ENCODE assay signal across 9 cellular contexts in the genomic region with DNA sequence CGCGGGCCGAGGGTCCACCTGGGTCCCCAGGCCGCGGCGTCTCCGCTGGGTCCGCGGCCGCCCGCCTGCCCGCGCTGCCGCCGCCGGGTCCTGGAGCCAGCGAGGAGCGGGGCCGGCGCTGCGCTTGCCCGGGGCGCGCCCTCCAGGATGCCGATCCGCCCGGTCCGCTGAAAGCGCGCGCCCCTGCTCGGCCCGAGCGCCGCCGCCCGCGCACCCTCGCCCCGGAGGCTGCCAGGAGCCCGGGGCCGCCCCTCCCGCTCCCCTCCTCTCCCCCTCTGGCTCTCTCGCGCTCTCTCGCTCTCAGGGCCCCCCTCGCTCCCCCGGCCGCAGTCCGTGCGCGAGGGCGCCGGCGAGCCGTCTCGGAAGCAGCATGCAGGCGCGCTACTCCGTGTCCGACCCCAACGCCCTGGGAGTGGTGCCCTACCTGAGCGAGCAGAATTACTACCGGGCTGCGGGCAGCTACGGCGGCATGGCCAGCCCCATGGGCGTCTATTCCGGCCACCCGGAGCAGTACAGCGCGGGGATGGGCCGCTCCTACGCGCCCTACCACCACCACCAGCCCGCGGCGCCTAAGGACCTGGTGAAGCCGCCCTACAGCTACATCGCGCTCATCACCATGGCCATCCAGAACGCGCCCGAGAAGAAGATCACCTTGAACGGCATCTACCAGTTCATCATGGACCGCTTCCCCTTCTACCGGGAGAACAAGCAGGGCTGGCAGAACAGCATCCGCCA. TPM values are rescaled to one million over a fixed set of nuclear protein-coding genes. Genes with fewer than 3 reads are reported as not detected.
DNase-seq lines count a peak whose midpoint lies in the region; ATAC-seq and TF ChIP-seq lines count a peak whose summit lies in the region.
"Had no signal": no experiment of that assay in that cellular context is flagged by ENCODE, and none has a peak within 500 bp of the region (broad histone marks: within the 10 kb centered on the region; RNA-seq: fewer than 3 reads in every experiment).

No MANE protein-coding gene starts in this region.

- no peak for TF ChIP-seq RAD21 in IMR-90 (IDR thresholded peaks at IDR 0.05; ENCODE audit: low read length)

- peak overlapping the region; percentile 45; the same call in 1 of the 2 replicates for H4K91ac ChIP-seq in IMR-90 (ENCODE audit: insufficient read depth, low read depth, low read length)

- ATAC-seq in IMR-90 (ENCODE audit: low read depth) (peak; percentile 56), HG03520 (IDR thresholded peaks at IDR 0.05; ENCODE audit: unreplicated experiment) (no peak)

- CTCF ChIA-PET in IMR-90 (lab: Yijun Ruan, JAX), result interaction anchor here (1.5 kb wide), 1 partner anchor 495 kb away, joined by 4 read pairs; no protein-coding TSS in a partner anchor

- dilution Hi-C loops in IMR-90 (cut with HindIII; ENCODE audit: low sequenced_read_pairs, unreplicated experiment), result no loop called here

- no peak for TF ChIP-seq CTCF in IMR-90 (conservative IDR thresholded peaks at IDR 0.05; ENCODE audit: low read depth, low read length)

- peak overlapping the region in 1 of 2 experiments; percentile 42; a peak in 1 of 4 replicates for H4K8ac ChIP-seq in IMR-90 (ENCODE audit: low read depth in 2 of 2, low read length in 2 of 2)

- peak overlapping the region; percentile 51; the same call in 1 of the 2 replicates for H3K56ac ChIP-seq in IMR-90 (ENCODE audit: extremely low read depth, insufficient read depth, low read length)

- no peaks in the 10 kb centered on the region for H3K9me3 ChIP-seq in IMR-90 (ENCODE audit: control insufficient read depth, insufficient read depth, low read length)

- H2BK20ac ChIP-seq in IMR-90 (ENCODE audit: low read depth, low read length), result no peak overlapping the region; the same call in 1 of the 2 replicates

- H3K9ac ChIP-seq in IMR-90 (ENCODE audit: low read depth, low read length), result peak overlapping the region; percentile 70

- H3K18ac ChIP-seq in IMR-90 (ENCODE audit: low read depth, low read length), result no peak overlapping the region

- peak overlapping the region; percentile 98 for H3K4me3 ChIP-seq in IMR-90 (ENCODE audit: insufficient read depth, low read depth, low read length)

- H2BK15ac ChIP-seq in IMR-90 (ENCODE audit: low read depth, low read length), result peak overlapping the region; percentile 37; the same call in 1 of the 3 replicates

- peak overlapping the region; percentile 88 for H2AFZ ChIP-seq in IMR-90 (replicated peaks; ENCODE audit: low read length, poor library complexity)

- in situ Hi-C loops in ACHN (cut with HindIII; ENCODE audit: low pct_ligation_motif_present, low pct_unique_long_range_greater_than_20kb, low sequenced_read_pairs), result no loop called here
- in situ Hi-C loops in IMR-90 (cut with MboI; ENCODE audit: low sequenced_read_pairs), result loop anchor here (5.0 kb wide), 1 partner anchor 495 kb away; no protein-coding TSS in a partner anchor

- DNase-seq in ACHN, result peak; percentile 60
- DNase-seq in IMR-90, result peak; percentile 62
- peak; percentile 72 for DNase-seq in dermis blood vessel endothelial cell
- peak; percentile 76 to 86 for DNase-seq in lung microvascular endothelial cell (ENCODE audit: low read depth in 2 of 2)
- no peak for DNase-seq in 8988T
- DNase-seq in mucosa of gallbladder (ENCODE audit: low spot score), result no peak
- no peak for DNase-seq in stimulated activated CD4-positive, alpha-beta T cell treated with anti-CD3 and anti-CD28 coated beads, Interleukin-12 subunit alpha, Interleukin-12 subunit beta, amount 100 ng/mL, for 4 hours

- intact Hi-C loops in IMR-90 (cut with micrococcal nuclease), result loop anchor here (10.0 kb wide), 1 partner anchor 1068 kb away; no protein-coding TSS in a partner anchor

- H3K27ac ChIP-seq in IMR-90 (ENCODE audit: insufficient read depth, low read length), result peak overlapping the region; percentile 45

- no peak overlapping the region for H4K5ac ChIP-seq in IMR-90 (ENCODE audit: low read depth, low read length)

- peaks cover 4 to 21% of the 10 kb centered on the region in 2 experiments for H3K79me1 ChIP-seq in IMR-90 (ENCODE audit: low read depth in 1 of 2, low read length in 2 of 2)

- POLR2A ChIA-PET in IMR-90 (lab: Charles Lee; ENCODE audit: unreplicated experiment), result no interaction called here

- peak; percentile 50; the same call in 1 of the 2 replicates for TF ChIP-seq POLR2A in IMR-90 (IDR thresholded peaks at IDR 0.05; ENCODE audit: low read depth, low read length)

- H2BK5ac ChIP-seq in IMR-90 (ENCODE audit: low read depth, low read length, poor library complexity, severe bottlenecking), result peak overlapping the region; percentile 87

- 0% methylated on average over 35 of the region's 88 CpGs; no CpG with 5 or more reads in 1 of the 2 experiments for WGBS in IMR-90 (ENCODE audit: extremely low coverage in 2 of 2, insufficient read length in 1 of 2), 2 experiments

- peak overlapping the region; percentile 65; the same call in 1 of the 2 replicates for H3K4ac ChIP-seq in IMR-90 (ENCODE audit: low read depth, low read length)

- no peaks in the 10 kb centered on the region for H3K36me3 ChIP-seq in IMR-90 (ENCODE audit: control insufficient read depth, insufficient read depth, low read length)

- H3K14ac ChIP-seq in IMR-90 (replicated peaks; ENCODE audit: low read depth, low read length), result peak overlapping the region; percentile 62; the same call in 1 of the 2 replicates

- no TSS peak for BruUV-seq in IMR-90 (replicated peaks; lab: Mats Ljungman, UMichigan)

- H3K4me2 ChIP-seq in IMR-90 (ENCODE audit: low read depth, low read length), result peak overlapping the region; percentile 62

- H3K27me3 ChIP-seq in IMR-90 (ENCODE audit: control insufficient read depth, insufficient read depth, low read length), result no peaks in the 10 kb centered on the region

- H4K20me1 ChIP-seq in IMR-90 (ENCODE audit: insufficient read depth, low read length), result 0 out of 2 replicates have a peak, but pooled peaks cover 7% of the 10 kb centered on the region

- H3K23ac ChIP-seq in IMR-90 (ENCODE audit: low read depth, low read length), result peak overlapping the region; percentile 90

- H2AK9ac ChIP-seq in IMR-90 (replicated peaks; ENCODE audit: low read depth, low read length, poor library complexity), result peak overlapping the region; percentile 80

- H3K9me1 ChIP-seq in IMR-90 (ENCODE audit: insufficient read depth, low read length), result peaks cover 2% of the 10 kb centered on the region; the same call in 1 of the 2 replicates

- peak overlapping the region; percentile 70 for H2BK120ac ChIP-seq in IMR-90 (ENCODE audit: low read depth, low read length)

- H3K4me1 ChIP-seq in IMR-90 (ENCODE audit: control insufficient read depth, insufficient read depth, low read length), result peaks cover 6% of the 10 kb centered on the region

- peak overlapping the region; percentile 40 for H2AK5ac ChIP-seq in IMR-90 (ENCODE audit: low read depth, low read length)

TF ChIP-seq in IMR-90, 13 proteins besides CTCF, POLR2A, EP300 and RAD21:
- TF ChIP-seq MAZ (IDR thresholded peaks at IDR 0.05; ENCODE audit: borderline replicate concordance, low read depth, low read length) (peak; percentile 52; the same call in 1 of the 2 replicates), CHD1 (IDR thresholded peaks at IDR 0.05; ENCODE audit: low read depth, low read length) (no peak; the same call in 1 of the 2 replicates)

RNA-seq across cellular contexts. Expression of a gene that starts 0.5 kb away (rescaled TPM):
- total RNA-seq in IMR-90 (2012; rRNA removed) (0.90 and 1.1 TPM in 2 replicates), dermis blood vessel endothelial cell (2.2 and 8.1 TPM in 2 replicates), lung microvascular endothelial cell (1.5 and 1.8 TPM in 2 replicates), mucosa of gallbladder (0.92 TPM)
- polyA plus RNA-seq in IMR-90 (2012; rRNA removed), result 6.4 and 9.2 TPM in 2 replicates
- polyA plus RNA-seq in IMR-90 (2012; cell fraction: cytosol; rRNA removed), result 5.5 and 8.7 TPM in 2 replicates
- polyA plus RNA-seq in IMR-90 (2012; cell fraction: nucleus; rRNA removed; ENCODE audit: low replicate concordance), result 4.3 and 7.4 TPM in 2 replicates

RNA-seq across cellular contexts. Expression of a gene that starts 11.2 kb away (rescaled TPM):
- 15.2 and 23.9 TPM in 2 replicates for total RNA-seq in IMR-90 (2012; rRNA removed)
- polyA plus RNA-seq in IMR-90 (2012; rRNA removed), result 25.8 and 29.9 TPM in 2 replicates
- polyA plus RNA-seq in IMR-90 (2012; cell fraction: cytosol; rRNA removed), result 59.6 and 70.0 TPM in 2 replicates
- polyA plus RNA-seq in IMR-90 (2012; cell fraction: nucleus; rRNA removed; ENCODE audit: low replicate concordance), result 22.9 and 59.6 TPM in 2 replicates
- 0.68 and 2.2 TPM in 2 replicates for total RNA-seq in dermis blood vessel endothelial cell
- total RNA-seq in lung microvascular endothelial cell, result 0.60 and 1.1 TPM in 2 replicates
- 8.2 TPM for total RNA-seq in mucosa of gallbladder

RNA-seq across cellular contexts. Expression of a gene that starts 12.1 kb away (rescaled TPM):
- 7.8 and 8.2 TPM in 2 replicates for total RNA-seq in IMR-90 (2012; rRNA removed)
- 13.7 and 16.8 TPM in 2 replicates for polyA plus RNA-seq in IMR-90 (2012; rRNA removed)
- 5.6 and 7.9 TPM in 2 replicates for polyA plus RNA-seq in IMR-90 (2012; cell fraction: cytosol; rRNA removed)
- 71.8 and 97.1 TPM in 2 replicates for polyA plus RNA-seq in IMR-90 (2012; cell fraction: nucleus; rRNA removed; ENCODE audit: low replicate concordance)
- total RNA-seq in dermis blood vessel endothelial cell, result 14.5 and 17.7 TPM in 2 replicates
- 7.1 and 7.2 TPM in 2 replicates for total RNA-seq in lung microvascular endothelial cell
- total RNA-seq in mucosa of gallbladder, result 29.0 TPM

RNA-seq across cellular contexts. Expression of a gene that starts 56.8 kb away (rescaled TPM):
- 2.7 and 4.2 TPM in 2 replicates for total RNA-seq in IMR-90 (2012; rRNA removed)
- 33.0 and 34.5 TPM in 2 replicates for polyA plus RNA-seq in IMR-90 (2012; rRNA removed)
- 33.7 and 84.8 TPM in 2 replicates for polyA plus RNA-seq in IMR-90 (2012; cell fraction: cytosol; rRNA removed)
- polyA plus RNA-seq in IMR-90 (2012; cell fraction: nucleus; rRNA removed; ENCODE audit: low replicate concordance), result 98.2 and 101 TPM in 2 replicates
- 0.14 and 0.17 TPM in 2 replicates for total RNA-seq in dermis blood vessel endothelial cell
- 0.40 and 1.3 TPM in 2 replicates for total RNA-seq in lung microvascular endothelial cell
- 31.0 TPM for total RNA-seq in mucosa of gallbladder
- total RNA-seq: renal cortical epithelial cell had no signal

Comparison
In these comparisons a context has a peak if more than half of its experiments do, and no peak if none do; other contexts are left out.
1. DNase-seq: peak in ACHN (single experiment), IMR-90 (single experiment), dermis blood vessel endothelial cell (single experiment) and lung microvascular endothelial cell (2 of 2); none in 8988T (single experiment), mucosa of gallbladder (single experiment) and stimulated activated CD4-positive, alpha-beta T cell treated with anti-CD3 and anti-CD28 coated beads, Interleukin-12 subunit alpha, Interleukin-12 subunit beta, amount 100 ng/mL, for 4 hours (single experiment).